In the genomic region with DNA sequence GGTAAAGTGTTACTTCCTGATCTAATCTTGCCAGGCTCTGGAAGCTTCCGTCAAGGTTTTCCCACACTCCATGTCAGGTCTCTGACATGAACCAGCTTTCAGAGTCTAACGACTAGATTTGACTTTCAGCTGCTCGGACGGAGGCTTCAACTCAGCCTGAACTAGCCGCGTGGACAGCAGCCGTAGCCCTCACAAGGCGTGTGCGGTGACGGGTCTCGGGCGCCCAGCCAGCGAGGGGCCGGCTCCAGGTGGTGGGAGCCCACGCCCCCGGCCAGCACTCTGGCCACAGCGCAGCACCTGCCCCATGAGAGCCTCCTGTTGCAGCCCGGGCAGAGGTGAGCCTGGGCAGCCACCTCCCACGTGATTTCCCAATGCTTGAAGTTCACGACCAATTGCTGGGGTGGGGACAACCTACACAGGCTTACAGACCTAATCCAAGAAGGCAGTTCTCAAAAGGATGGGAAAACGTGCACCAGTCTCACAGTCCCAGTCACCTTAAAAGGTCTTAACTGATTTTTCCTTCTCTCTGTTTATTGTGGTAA, we compare ENCODE assay signal across 20 cellular contexts. TPM values are rescaled to one million over a fixed set of nuclear protein-coding genes. Genes with fewer than 3 reads are reported as not detected.
DNase-seq lines count a peak whose midpoint lies in the region; ATAC-seq and TF ChIP-seq lines count a peak whose summit lies in the region.
"Had no signal": no experiment of that assay in that cellular context is flagged by ENCODE, and none has a peak within 500 bp of the region (broad histone marks: within the 10 kb centered on the region; RNA-seq: fewer than 3 reads in every experiment).

No MANE protein-coding gene starts in this region.

- intact Hi-C loops in Caco-2 (cut with micrococcal nuclease; ENCODE audit: unreplicated experiment) (loop anchor here (5.0 kb wide), 1 partner anchor 38 kb away; no protein-coding TSS in a partner anchor), Panc1 (cut with micrococcal nuclease; ENCODE audit: unreplicated experiment) (loop anchor here (5.0 kb wide), 2 partner anchors 183 to 198 kb away; no protein-coding TSS in a partner anchor)

- CTCF ChIA-PET in Caco-2 (lab: Charles Lee) (interaction anchor here (0.6 to 1.4 kb wide), 3 partner anchors 64 to 150 kb away, joined by 3 to 5 read pairs (median 3); no protein-coding TSS in a partner anchor), Panc1 (lab: Charles Lee) (interaction anchor here (1.3 kb wide), 1 partner anchor 252 kb away, joined by 3 read pairs; no protein-coding TSS in a partner anchor)

- H3K4me3 Mint-ChIP-seq in Caco-2 (ENCODE audit: unreplicated experiment) (peak overlapping the region; percentile 96), endothelial cell (ENCODE audit: unreplicated experiment) (peak overlapping the region; percentile 82), neural progenitor cell (peak overlapping the region; percentile 29)

- no peaks in the 10 kb centered on the region for H3K27me3 Mint-ChIP-seq in Caco-2 (ENCODE audit: insufficient read depth, unreplicated experiment)
- H3K27me3 Mint-ChIP-seq in endothelial cell (ENCODE audit: unreplicated experiment) = peaks cover 6% of the 10 kb centered on the region
- H3K27me3 Mint-ChIP-seq in neural progenitor cell (ENCODE audit: insufficient read depth, low read depth) = peaks cover 3% of the 10 kb centered on the region

- no peak overlapping the region for H3K4me2 ChIP-seq in neural progenitor cell
- H3K4me2 ChIP-seq: GM23338 had no signal

- H3K27me3 ChIP-seq in Caco-2 (replicated peaks; ENCODE audit: control insufficient read depth, insufficient read depth, low read length) = no peaks in the 10 kb centered on the region
- no peaks in the 10 kb centered on the region for H3K27me3 ChIP-seq in Panc1 (ENCODE audit: control insufficient read depth, insufficient read depth, low read length)
- H3K27me3 ChIP-seq in neural progenitor cell = peaks cover 11% of the 10 kb centered on the region
- H3K27me3 ChIP-seq: esophagus muscularis mucosa, upper lobe of left lung had no signal

- H3K36me3 Mint-ChIP-seq in Caco-2 (ENCODE audit: insufficient read depth, unreplicated experiment) (peaks cover 29% of the 10 kb centered on the region), endothelial cell (ENCODE audit: low read depth, unreplicated experiment) (peaks cover 16% of the 10 kb centered on the region), neural progenitor cell (peaks cover 5% of the 10 kb centered on the region)

- no peak for ATAC-seq in Panc1
- ATAC-seq in HG02588 (IDR thresholded peaks at IDR 0.05; ENCODE audit: unreplicated experiment) = no peak
- ATAC-seq: GM23338; left lung; SK-N-SH treated with all-trans-retinoic acid at 6 μM for 48 hours; stimulated activated naive CD8-positive, alpha-beta T cell treated with anti-CD3 and anti-CD28 coated beads, Interleukin-15, Interleukin-2, amounts not matched to agents 100 U/mL and 50 U/mL, for 24 hours had no signal

- H3K36me3 ChIP-seq in Caco-2 (ENCODE audit: control insufficient read depth, insufficient read depth, low read length) = no peaks in the 10 kb centered on the region; the same call in 1 of the 2 replicates
- no peaks in the 10 kb centered on the region for H3K36me3 ChIP-seq in Panc1 (ENCODE audit: control insufficient read depth, insufficient read depth, low read length)
- H3K36me3 ChIP-seq in neural progenitor cell = no peaks in the 10 kb centered on the region
- H3K36me3 ChIP-seq: left lung, upper lobe of left lung had no signal

- DNase-seq in Caco-2 (no peak), Panc1 (ENCODE audit: low read depth, low spot score) (no peak), endothelial cell (ENCODE audit: low spot score) (peak; percentile 30), neural progenitor cell (ENCODE audit: low spot score) (no peak)
- no peak for DNase-seq in activated CD4-positive, CD25-positive, alpha-beta regulatory T cell (lab: John Stamatoyannopoulos, UW)
- no peak for DNase-seq in activated CD8-positive, alpha-beta memory T cell treated with anti-CD3 and anti-CD28 coated beads for 24 hours
- DNase-seq: activated effector memory CD4-positive, alpha-beta T cell treated with anti-CD3 and anti-CD28 coated beads, Interleukin-2, amount 50 U/mL, for 16 hours; amygdala; effector CD4-positive, alpha-beta T cell; NCI-H1436; NCI-H748 treated with DMSO at 0.1 percent for 48 hours; occipital lobe; stimulated activated naive CD8-positive, alpha-beta T cell treated with anti-CD3 and anti-CD28 coated beads, Interleukin-15, Interleukin-2, amounts not matched to agents 100 U/mL and 50 U/mL, for 24 hours; T1000 had no signal

- peaks cover 78% of the 10 kb centered on the region for H4K20me1 ChIP-seq in neural progenitor cell (ENCODE audit: low read depth)

- peaks cover 62% of the 10 kb centered on the region for H3K4me1 ChIP-seq in Caco-2
- H3K4me1 ChIP-seq in Panc1 (ENCODE audit: control insufficient read depth, insufficient read depth, low read length) = peaks cover 84% of the 10 kb centered on the region
- peaks cover 31% of the 10 kb centered on the region for H3K4me1 ChIP-seq in neural progenitor cell

- peaks cover 44% of the 10 kb centered on the region for H3K4me1 Mint-ChIP-seq in Caco-2 (ENCODE audit: low read depth, unreplicated experiment)
- H3K4me1 Mint-ChIP-seq in endothelial cell (ENCODE audit: unreplicated experiment) = peaks cover 62% of the 10 kb centered on the region
- peaks cover 59% of the 10 kb centered on the region for H3K4me1 Mint-ChIP-seq in neural progenitor cell

- BruUV-seq in Caco-2 (replicated peaks; lab: Mats Ljungman, UMichigan) (no TSS peak), Panc1 (replicated peaks; lab: Mats Ljungman, UMichigan) (no TSS peak)

- no peaks in the 10 kb centered on the region for H3F3A ChIP-seq in neural progenitor cell (ENCODE audit: low read depth)

- POLR2A ChIA-PET in Caco-2 (lab: Charles Lee) (interaction anchor here (4.5 kb wide), 1 partner anchor 148 kb away, joined by 170 read pairs; a partner anchor contains a TSS), Panc1 (lab: Charles Lee) (interaction anchor here (0.5 kb wide), 1 partner anchor 28 kb away, joined by 7 read pairs; no protein-coding TSS in a partner anchor)

- H3K27ac ChIP-seq in Panc1 (ENCODE audit: low read length) (peak overlapping the region; percentile 90; the same call in 1 of the 2 replicates), neural progenitor cell (no peak overlapping the region)
- H3K27ac ChIP-seq: esophagus muscularis mucosa, left lung, upper lobe of left lung had no signal

- H3K4me3 ChIP-seq in Caco-2 (ENCODE audit: low read depth, low read length) (no peak overlapping the region), Panc1 (ENCODE audit: low read depth in 2 of 2, low read length in 2 of 2) (no peak overlapping the region), neural progenitor cell (no peak overlapping the region)
- H3K4me3 ChIP-seq: esophagus muscularis mucosa, GM23338, left lung, upper lobe of left lung had no signal

- no peak overlapping the region for H3K9ac ChIP-seq in neural progenitor cell

- no peaks in the 10 kb centered on the region for H3K9me3 Mint-ChIP-seq in Caco-2 (ENCODE audit: unreplicated experiment)
- H3K9me3 Mint-ChIP-seq in endothelial cell (ENCODE audit: unreplicated experiment) = no peaks in the 10 kb centered on the region
- no peaks in the 10 kb centered on the region for H3K9me3 Mint-ChIP-seq in neural progenitor cell
- H3K9me3 Mint-ChIP-seq: GM23338 had no signal

- H3K79me2 ChIP-seq in neural progenitor cell (ENCODE audit: low read depth) = peaks cover 9% of the 10 kb centered on the region

- in situ Hi-C loops in Panc1 (cut with HindIII; ENCODE audit: low pct_unique_long_range_greater_than_20kb, low sequenced_read_pairs) = loop anchor here (25.0 kb wide), 2 partner anchors 128 to 203 kb away; a partner anchor contains a TSS

- TF ChIP-seq CTCF in Caco-2 (IDR thresholded peaks at IDR 0.05; ENCODE audit: insufficient read depth in 1 of 2, low read depth in 1 of 2, low read length in 1 of 2, severe bottlenecking in 1 of 2, unreplicated experiment in 1 of 2) (no peak), Panc1 (IDR thresholded peaks at IDR 0.05) (no peak), endothelial cell (IDR thresholded peaks at IDR 0.05; ENCODE audit: unreplicated experiment) (no peak), neural progenitor cell (IDR thresholded peaks at IDR 0.05) (no peak)

- no peaks in the 10 kb centered on the region for H3K9me3 ChIP-seq in Caco-2
- H3K9me3 ChIP-seq in Panc1 (ENCODE audit: control insufficient read depth, insufficient read depth, low read depth, low read length) = no peaks in the 10 kb centered on the region
- H3K9me3 ChIP-seq in neural progenitor cell (ENCODE audit: low read depth) = no peaks in the 10 kb centered on the region
- H3K9me3 ChIP-seq: esophagus muscularis mucosa, left lung, upper lobe of left lung had no signal

- H3K27ac Mint-ChIP-seq in Caco-2 (ENCODE audit: unreplicated experiment) = peak overlapping the region; percentile 100
- peak overlapping the region; percentile 78 for H3K27ac Mint-ChIP-seq in endothelial cell (ENCODE audit: unreplicated experiment)
- no peak overlapping the region for H3K27ac Mint-ChIP-seq in neural progenitor cell

- H2AFZ ChIP-seq in neural progenitor cell (replicated peaks) = no peak overlapping the region
- H2AFZ ChIP-seq: GM23338 had no signal

RNA-seq across cellular contexts. Expression of a gene that starts 45.5 kb away (rescaled TPM):
- total RNA-seq in Caco-2 (2022) (48.1 and 55.4 TPM in 2 replicates), Panc1 (2021; ENCODE audit: unreplicated experiment) (41.6 TPM), endothelial cell (ENCODE audit: unreplicated experiment) (126 TPM), neural progenitor cell (ENCODE audit: low replicate concordance) (21.2 and 34.8 TPM in 2 replicates)
- polyA plus RNA-seq in Panc1 (2012; ENCODE audit: insufficient read length) = 49.2 TPM

RNA-seq across cellular contexts. Expression of a gene that starts 46.3 kb away (rescaled TPM):
- total RNA-seq in Caco-2 (2022) = 3.7 and 3.9 TPM in 2 replicates
- total RNA-seq in Panc1 (2021; ENCODE audit: unreplicated experiment) = 18.0 TPM
- 21.4 TPM for polyA plus RNA-seq in Panc1 (2012; ENCODE audit: insufficient read length)
- total RNA-seq in endothelial cell (ENCODE audit: unreplicated experiment) = 7.7 TPM
- total RNA-seq in neural progenitor cell (ENCODE audit: low replicate concordance) = 7.7 and 11.8 TPM in 2 replicates

Comparison
In these comparisons a context has a peak if more than half of its experiments do, and no peak if none do; other contexts are left out.
1. H3K4me3 Mint-ChIP-seq: peak in every context shown above with its lines; median percentile 96 in Caco-2; 82 in endothelial cell; 29 in neural progenitor cell.